Comparison of ENCODE assay signal across 1 cellular context in genomic region chr2:75317801-75318200, GRCh38.
TF ChIP-seq lines count a peak whose summit lies in the region.

No MANE protein-coding gene starts in this region.

TF ChIP-seq in GM23338, 12 proteins besides CTCF, POLR2A, EP300 and RAD21 (continued from another document):
- TF ChIP-seq ZNF462 (CRISPR knock-in tag; IDR thresholded peaks at IDR 0.05) (no peak), ZNF114 (CRISPR knock-in tag; IDR thresholded peaks at IDR 0.05) (no peak)
